Comparison of ENCODE assay signal across 12 cellular contexts in genomic region chr18:9802774-9803697, GRCh38.
DNase-seq lines count a peak whose midpoint lies in the region; ATAC-seq lines count a peak whose summit lies in the region.
"Had no signal": no experiment of that assay in that cellular context is flagged by ENCODE, and none has a peak within 500 bp of the region (broad histone marks: within the 10 kb centered on the region; RNA-seq: fewer than 3 reads in every experiment).

No MANE protein-coding gene starts in this region.

- no peak overlapping the region for H3K9ac ChIP-seq in rectal smooth muscle tissue (ENCODE audit: low read length)

- peak overlapping the region; percentile 75 for H3K27ac ChIP-seq in rectal smooth muscle tissue (ENCODE audit: low read depth, low read length)

- H3K4me1 ChIP-seq in rectal smooth muscle tissue (ENCODE audit: control insufficient read depth, insufficient read depth, low read length), result peaks cover 22% of the 10 kb centered on the region

- peak; percentile 39 for DNase-seq in EL
- DNase-seq in UCSD-AML1 (lab: John Stamatoyannopoulos, UW; ENCODE audit: unreplicated experiment), result peak; percentile 34
- DNase-seq in fibroblast of peridontal ligament (ENCODE audit: extremely low read depth), result peak; percentile 37
- no peak for DNase-seq in activated CD8-positive, alpha-beta memory T cell treated with anti-CD3 and anti-CD28 coated beads, Interleukin-2, amount 50 U/mL, for 4 hours
- no peak for DNase-seq in activated CD8-positive, alpha-beta memory T cell treated with anti-CD3 and anti-CD28 coated beads, Interleukin-2, amount 50 U/mL, for 48 hours
- DNase-seq in stimulated activated naive CD4-positive, alpha-beta T cell treated with Interleukin-2 at 50 U/mL for 16 hours (lab: John Stamatoyannopoulos, UW), result no peak
- DNase-seq: activated CD4-positive, alpha-beta T cell treated with anti-CD3 and anti-CD28 coated beads, Interleukin-2, amount 50 U/mL, for 4 hours; CD4-positive, alpha-beta T cell; NCI-H526 had no signal

- no peak overlapping the region for H3K4me3 ChIP-seq in rectal smooth muscle tissue (ENCODE audit: low read length)
- H3K4me3 ChIP-seq: skin epidermis had no signal

- no peaks in the 10 kb centered on the region for H3K36me3 ChIP-seq in rectal smooth muscle tissue (ENCODE audit: control insufficient read depth, insufficient read depth, low read length)

- no peak for ATAC-seq in HG03460 (IDR thresholded peaks at IDR 0.05; ENCODE audit: unreplicated experiment)

- no peaks in the 10 kb centered on the region for H3K27me3 ChIP-seq in rectal smooth muscle tissue (ENCODE audit: control insufficient read depth, insufficient read depth, low read length)

Comparison
In these comparisons a context has a peak if more than half of its experiments do, and no peak if none do; other contexts are left out.
1. DNase-seq: peak in EL (single experiment), UCSD-AML1 (single experiment) and fibroblast of peridontal ligament (single experiment); none in activated CD8-positive, alpha-beta memory T cell treated with anti-CD3 and anti-CD28 coated beads, Interleukin-2, amount 50 U/mL, for 4 hours (single experiment), activated CD8-positive, alpha-beta memory T cell treated with anti-CD3 and anti-CD28 coated beads, Interleukin-2, amount 50 U/mL, for 48 hours (single experiment) and stimulated activated naive CD4-positive, alpha-beta T cell treated with Interleukin-2 at 50 U/mL for 16 hours (single experiment).